1 cellular context compared by ENCODE assay signal in the genomic region with DNA sequence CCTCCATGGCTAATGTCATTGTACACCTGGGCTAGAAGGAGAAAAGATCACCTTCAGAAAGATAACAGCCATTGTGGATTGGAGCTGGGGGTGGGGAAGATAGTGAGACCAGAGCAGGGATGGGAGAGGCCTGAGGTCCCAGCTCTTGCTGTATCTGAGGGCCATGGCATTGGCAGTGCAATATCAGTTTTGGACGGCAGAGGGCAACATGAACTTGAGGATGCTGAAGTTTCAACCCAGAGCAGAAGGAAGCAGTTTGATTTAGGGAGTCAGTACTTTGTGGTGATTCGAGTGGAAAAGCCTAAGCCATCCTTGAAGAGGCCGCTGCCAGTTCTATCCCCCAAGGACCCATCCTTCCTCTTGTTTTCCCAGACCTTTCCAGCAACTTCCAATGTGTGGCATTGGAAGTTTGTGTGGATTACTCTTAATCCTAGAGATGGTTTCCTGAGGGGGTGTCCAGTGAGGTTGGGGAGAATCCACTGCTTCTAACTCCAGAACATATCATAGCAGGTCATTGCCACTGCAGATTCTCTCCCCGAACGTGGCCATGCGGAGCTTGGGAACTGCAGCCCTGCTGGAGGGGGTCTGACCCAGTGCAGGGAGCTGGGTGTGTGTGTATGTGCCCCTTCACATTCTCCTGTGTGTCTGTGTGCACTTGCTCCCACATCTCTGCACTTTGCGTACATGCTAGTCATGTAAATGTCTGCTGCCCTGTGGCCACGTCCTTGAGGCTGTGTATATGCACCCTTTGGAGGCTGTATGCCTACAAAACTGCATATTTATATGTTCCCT.
TF ChIP-seq lines count a peak whose summit lies in the region.

No MANE protein-coding gene starts in this region.

TF ChIP-seq in K562, 482 proteins besides CTCF, POLR2A, EP300 and RAD21 (continued from another document):
- TF ChIP-seq SLC30A9 (CRISPR knock-in tag; IDR thresholded peaks at IDR 0.05) = no peak
- TF ChIP-seq FOXA1 (IDR thresholded peaks at IDR 0.05; ENCODE audit: borderline replicate concordance) = no peak
